1 cellular context compared by ENCODE assay signal in genomic region chr12:119876761-119877638, GRCh38.
TF ChIP-seq lines count a peak whose summit lies in the region.

Gene CIT, minus strand, starts transcription at chr12:119877320. Its CDS starts 1,152 bp downstream, at chr12:119876168.

TF ChIP-seq in K562, 482 proteins besides CTCF, POLR2A, EP300 and RAD21 (continued from another document and continues in another):
- no peak for TF ChIP-seq CHD4 (IDR thresholded peaks at IDR 0.05; ENCODE audit: insufficient read depth, insufficient replicate concordance, low read depth, low read length, poor library complexity, severe bottlenecking)
- TF ChIP-seq WHSC1 (IDR thresholded peaks at IDR 0.05; ENCODE audit: low read length), result no peak
- no peak for TF ChIP-seq ZNF79 (CRISPR knock-in tag; IDR thresholded peaks at IDR 0.05; ENCODE audit: low read depth)
- peak in 1 of 2 experiments; percentile 33; a peak in 1 of 4 replicates for TF ChIP-seq TEAD1 (CRISPR knock-in tag; IDR thresholded peaks at IDR 0.05)
- TF ChIP-seq ARNT (IDR thresholded peaks at IDR 0.05), result peak in 1 of 2 experiments; percentile 34; a peak in 1 of 4 replicates
- TF ChIP-seq ZNF316 (IDR thresholded peaks at IDR 0.05), result no peak
- TF ChIP-seq FIP1L1 (IDR thresholded peaks at IDR 0.05; ENCODE audit: low read depth, low read length, poor library complexity, severe bottlenecking), result no peak
- 0 out of 2 replicates have a peak, but pooled peaks have one; percentile 20 for TF ChIP-seq ZBTB40 (IDR thresholded peaks at IDR 0.05)
- no peak for TF ChIP-seq ZBTB40 (CRISPR knock-in tag; IDR thresholded peaks at IDR 0.05)
- no peak for TF ChIP-seq HMBOX1 (IDR thresholded peaks at IDR 0.05)
- peak; percentile 90 for TF ChIP-seq RBFOX2 (IDR thresholded peaks at IDR 0.05; ENCODE audit: low read depth, low read length)
- peak in 1 of 2 experiments; percentile 22; a peak in 1 of 4 replicates for TF ChIP-seq ZNF639 (CRISPR knock-in tag; conservative IDR thresholded peaks at IDR 0.05 in 1 of 2, IDR thresholded peaks at IDR 0.05 in 1 of 2)
- no peak for TF ChIP-seq NCOA1 (IDR thresholded peaks at IDR 0.05; ENCODE audit: low read depth)
- no peak for TF ChIP-seq RBM17 (IDR thresholded peaks at IDR 0.05; ENCODE audit: borderline replicate concordance, low read depth, low read length)
- no peak for TF ChIP-seq PRMT5 (CRISPR knock-in tag; IDR thresholded peaks at IDR 0.05)
- TF ChIP-seq SMARCE1 (IDR thresholded peaks at IDR 0.05), result peak; percentile 24; the same call in 1 of the 2 replicates
- TF ChIP-seq RBM25 (IDR thresholded peaks at IDR 0.05; ENCODE audit: low read depth, low read length, severe bottlenecking), result peak; percentile 34
- no peak for TF ChIP-seq BRF1 (IDR thresholded peaks at IDR 0.05; ENCODE audit: borderline replicate concordance, extremely low read depth, insufficient read length)
- TF ChIP-seq XRCC5 (IDR thresholded peaks at IDR 0.05; ENCODE audit: low read depth, low read length), result no peak
- no peak for TF ChIP-seq E2F5 (CRISPR knock-in tag; IDR thresholded peaks at IDR 0.05)
- no peak for TF ChIP-seq POLR3G (IDR thresholded peaks at IDR 0.05; ENCODE audit: extremely low read depth, insufficient read length, insufficient replicate concordance)
- no peak for TF ChIP-seq TCF3 (CRISPR knock-in tag; IDR thresholded peaks at IDR 0.05)
- no peak for TF ChIP-seq FOXA3 (CRISPR knock-in tag; conservative IDR thresholded peaks at IDR 0.05 in 1 of 2, IDR thresholded peaks at IDR 0.05 in 1 of 2)
- peak; percentile 80 for TF ChIP-seq FOS (IDR thresholded peaks at IDR 0.05; ENCODE audit: extremely low read depth, insufficient read length)
- TF ChIP-seq TAF1 (IDR thresholded peaks at IDR 0.05; ENCODE audit: control insufficient read depth, extremely low read depth, insufficient read depth, low read length, severe bottlenecking), result peak; percentile 17
- TF ChIP-seq SMAD3 (CRISPR knock-in tag; conservative IDR thresholded peaks at IDR 0.05), result no peak
- peak; percentile 43; the same call in 1 of the 2 replicates for TF ChIP-seq NFIC (IDR thresholded peaks at IDR 0.05)
- no peak for TF ChIP-seq MBD1 (CRISPR knock-in tag; IDR thresholded peaks at IDR 0.05)
- no peak for TF ChIP-seq E4F1 (CRISPR knock-in tag; IDR thresholded peaks at IDR 0.05; ENCODE audit: borderline replicate concordance)
- no peak for TF ChIP-seq SNIP1 (IDR thresholded peaks at IDR 0.05; ENCODE audit: low read depth)
- TF ChIP-seq POLR2AphosphoS5 (IDR thresholded peaks at IDR 0.05; ENCODE audit: control insufficient read depth, insufficient read depth, low read depth, low read length), result no peak
- no peak for TF ChIP-seq NR3C1 (CRISPR knock-in tag; IDR thresholded peaks at IDR 0.05)
- TF ChIP-seq ZNF197 (CRISPR knock-in tag; IDR thresholded peaks at IDR 0.05; ENCODE audit: low read depth), result no peak
- no peak for TF ChIP-seq HDGF (IDR thresholded peaks at IDR 0.05)
- no peak for TF ChIP-seq MAFK (IDR thresholded peaks at IDR 0.05; ENCODE audit: low read length)
- TF ChIP-seq ZBTB5 (IDR thresholded peaks at IDR 0.05), result no peak
- TF ChIP-seq NFXL1 (CRISPR knock-in tag; IDR thresholded peaks at IDR 0.05), result no peak
- peak; percentile 84 for TF ChIP-seq SUPT5H (IDR thresholded peaks at IDR 0.05)
- TF ChIP-seq E2F3 (CRISPR knock-in tag; IDR thresholded peaks at IDR 0.05), result no peak
- no peak for TF ChIP-seq NKRF (IDR thresholded peaks at IDR 0.05; ENCODE audit: borderline replicate concordance)
- peak; percentile 65 for TF ChIP-seq SIN3B (IDR thresholded peaks at IDR 0.05; ENCODE audit: low read depth)
- TF ChIP-seq NFE2L1 (tag; IDR thresholded peaks at IDR 0.05; ENCODE audit: borderline replicate concordance, low read depth), result no peak
- no peak for TF ChIP-seq STAG1 (CRISPR knock-in tag; IDR thresholded peaks at IDR 0.05; ENCODE audit: borderline replicate concordance)
- TF ChIP-seq DNMT1 (IDR thresholded peaks at IDR 0.05), result no peak
- TF ChIP-seq SRSF9 (IDR thresholded peaks at IDR 0.05; ENCODE audit: borderline replicate concordance, low read depth, low read length), result no peak
